12 cellular contexts compared by ENCODE assay signal in genomic region chr1:6998267-6998666, GRCh38.
A peak's percentile ranks its signal among the peaks of the same experiment; 100 is the strongest.
DNase-seq lines count a peak whose midpoint lies in the region; ATAC-seq and TF ChIP-seq lines count a peak whose summit lies in the region.
"Had no signal": no experiment of that assay in that cellular context is flagged by ENCODE, and none has a peak within 500 bp of the region (broad histone marks: within the 10 kb centered on the region; RNA-seq: fewer than 3 reads in every experiment).

No MANE protein-coding gene starts in this region.

- TF ChIP-seq POLR2A in IMR-90 (IDR thresholded peaks at IDR 0.05; ENCODE audit: low read depth, low read length) = no peak

- no peak overlapping the region for H3K9ac ChIP-seq in IMR-90 (ENCODE audit: low read depth, low read length)

- H4K5ac ChIP-seq in IMR-90 (ENCODE audit: low read depth, low read length) = no peak overlapping the region

- no peak overlapping the region for H4K8ac ChIP-seq in IMR-90 (ENCODE audit: low read depth in 2 of 2, low read length in 2 of 2)

- no peak overlapping the region for H2AK9ac ChIP-seq in IMR-90 (replicated peaks; ENCODE audit: low read depth, low read length, poor library complexity)

- no peak overlapping the region for H3K4me3 ChIP-seq in Caco-2 (ENCODE audit: low read depth, low read length)
- no peak overlapping the region for H3K4me3 ChIP-seq in IMR-90 (ENCODE audit: insufficient read depth, low read depth, low read length)
- H3K4me3 ChIP-seq: gastrocnemius medialis had no signal

- 51% methylated on average over 6 of the region's 10 CpGs; no CpG with 5 or more reads in 1 of the 2 experiments for WGBS in IMR-90 (ENCODE audit: extremely low coverage in 2 of 2, insufficient read length in 1 of 2), 2 experiments

- no peaks in the 10 kb centered on the region for H3K4me1 Mint-ChIP-seq in Caco-2 (ENCODE audit: low read depth, unreplicated experiment)

- H4K20me1 ChIP-seq in IMR-90 (ENCODE audit: insufficient read depth, low read length) = no peaks in the 10 kb centered on the region

- no peak overlapping the region for H3K4me2 ChIP-seq in IMR-90 (ENCODE audit: low read depth, low read length)

- no peak overlapping the region for H3K14ac ChIP-seq in IMR-90 (replicated peaks; ENCODE audit: low read depth, low read length)

- H2BK120ac ChIP-seq in IMR-90 (ENCODE audit: low read depth, low read length) = no peak overlapping the region

- ATAC-seq in IMR-90 (ENCODE audit: low read depth) (no peak), HG03521 (IDR thresholded peaks at IDR 0.05; ENCODE audit: unreplicated experiment) (no peak), HG03457 (IDR thresholded peaks at IDR 0.05; ENCODE audit: unreplicated experiment) (no peak)

- no peak overlapping the region for H2AK5ac ChIP-seq in IMR-90 (ENCODE audit: low read depth, low read length)

- H3K56ac ChIP-seq in IMR-90 (ENCODE audit: extremely low read depth, insufficient read depth, low read length) = no peak overlapping the region

- no peak overlapping the region for H2BK15ac ChIP-seq in IMR-90 (ENCODE audit: low read depth, low read length)

- H2BK5ac ChIP-seq in IMR-90 (ENCODE audit: low read depth, low read length, poor library complexity, severe bottlenecking) = no peak overlapping the region

- H3K18ac ChIP-seq in IMR-90 (ENCODE audit: low read depth, low read length) = no peak overlapping the region

- H3K9me1 ChIP-seq in IMR-90 (ENCODE audit: insufficient read depth, low read length) = no peaks in the 10 kb centered on the region

- dilution Hi-C loops in IMR-90 (cut with HindIII; ENCODE audit: low sequenced_read_pairs, unreplicated experiment) = no loop called here

- no peak overlapping the region for H3K4me3 Mint-ChIP-seq in Caco-2 (ENCODE audit: unreplicated experiment)
- H3K4me3 Mint-ChIP-seq: memory B cell had no signal

- BruUV-seq in Caco-2 (replicated peaks; lab: Mats Ljungman, UMichigan) = no TSS peak
- BruUV-seq in IMR-90 (replicated peaks; lab: Mats Ljungman, UMichigan) = no TSS peak

- TF ChIP-seq CTCF in Caco-2 (IDR thresholded peaks at IDR 0.05; ENCODE audit: insufficient read depth in 1 of 2, low read depth in 1 of 2, low read length in 1 of 2, severe bottlenecking in 1 of 2, unreplicated experiment in 1 of 2) (peak in 1 of 2 experiments; percentile 22), IMR-90 (conservative IDR thresholded peaks at IDR 0.05; ENCODE audit: low read depth, low read length) (no peak), VCaP (conservative IDR thresholded peaks at IDR 0.05) (peak; percentile 80)

- H3K23ac ChIP-seq in IMR-90 (ENCODE audit: low read depth, low read length) = no peak overlapping the region

- H3K27me3 ChIP-seq in Caco-2 (replicated peaks; ENCODE audit: control insufficient read depth, insufficient read depth, low read length) (no peaks in the 10 kb centered on the region), IMR-90 (ENCODE audit: control insufficient read depth, insufficient read depth, low read length) (peaks cover 20% of the 10 kb centered on the region)
- H3K27me3 ChIP-seq: gastrocnemius medialis had no signal

- DNase-seq in Caco-2 (peak; percentile 60 to 64), IMR-90 (no peak), left kidney (ENCODE audit: low read depth, low spot score) (peak; percentile 27), HPDE6-E6E7 (ENCODE audit: extremely low spot score) (no peak)
- DNase-seq in activated CD8-positive, alpha-beta memory T cell treated with anti-CD3 and anti-CD28 coated beads, Interleukin-2, amount 50 U/mL, for 48 hours = no peak
- DNase-seq: effector CD8-positive, alpha-beta T cell; gastrocnemius medialis; NCI-H1930 had no signal

- H3K9me3 ChIP-seq in Caco-2 = no peaks in the 10 kb centered on the region
- no peaks in the 10 kb centered on the region for H3K9me3 ChIP-seq in IMR-90 (ENCODE audit: control insufficient read depth, insufficient read depth, low read length)
- H3K9me3 ChIP-seq: gastrocnemius medialis had no signal

- H3K4ac ChIP-seq in IMR-90 (ENCODE audit: low read depth, low read length) = no peak overlapping the region

- in situ Hi-C loops in IMR-90 (cut with MboI; ENCODE audit: low sequenced_read_pairs) = no loop called here

- POLR2A ChIA-PET in Caco-2 (lab: Charles Lee) = no interaction called here
- POLR2A ChIA-PET in IMR-90 (lab: Charles Lee; ENCODE audit: unreplicated experiment) = no interaction called here

- H3K27me3 Mint-ChIP-seq in Caco-2 (ENCODE audit: insufficient read depth, unreplicated experiment) = peaks cover 25% of the 10 kb centered on the region

- no peaks in the 10 kb centered on the region for H3K9me3 Mint-ChIP-seq in Caco-2 (ENCODE audit: unreplicated experiment)

- no peak overlapping the region for H2BK20ac ChIP-seq in IMR-90 (ENCODE audit: low read depth, low read length)

- H2AFZ ChIP-seq in IMR-90 (replicated peaks; ENCODE audit: low read length, poor library complexity) = peak overlapping the region; percentile 43

- H3K36me3 Mint-ChIP-seq in Caco-2 (ENCODE audit: insufficient read depth, unreplicated experiment) = no peaks in the 10 kb centered on the region
- H3K36me3 Mint-ChIP-seq: memory B cell had no signal

- intact Hi-C loops in Caco-2 (cut with micrococcal nuclease; ENCODE audit: unreplicated experiment) (no loop called here), IMR-90 (cut with micrococcal nuclease) (no loop called here)

- CTCF ChIA-PET in Caco-2 (lab: Charles Lee) (interaction anchor here (0.6 to 1.6 kb wide), 2 partner anchors 72 to 114 kb away, joined by 3 to 6 read pairs; no protein-coding TSS in a partner anchor), IMR-90 (lab: Yijun Ruan, JAX) (no interaction called here)

- TF ChIP-seq RAD21 in IMR-90 (IDR thresholded peaks at IDR 0.05; ENCODE audit: low read length) = no peak

- H3K36me3 ChIP-seq in Caco-2 (ENCODE audit: control insufficient read depth, insufficient read depth, low read length) (no peaks in the 10 kb centered on the region), IMR-90 (ENCODE audit: control insufficient read depth, insufficient read depth, low read length) (no peaks in the 10 kb centered on the region)
- H3K36me3 ChIP-seq: gastrocnemius medialis had no signal

- H3K27ac Mint-ChIP-seq in Caco-2 (ENCODE audit: unreplicated experiment) = no peak overlapping the region
- H3K27ac Mint-ChIP-seq: memory B cell had no signal

- no peaks in the 10 kb centered on the region for H3K79me1 ChIP-seq in IMR-90 (ENCODE audit: low read depth in 1 of 2, low read length in 2 of 2)

- H3K4me1 ChIP-seq in Caco-2 (no peaks in the 10 kb centered on the region), IMR-90 (ENCODE audit: control insufficient read depth, insufficient read depth, low read length) (no peaks in the 10 kb centered on the region)

- H4K91ac ChIP-seq in IMR-90 (ENCODE audit: insufficient read depth, low read depth, low read length) = no peak overlapping the region

- H3K27ac ChIP-seq in IMR-90 (ENCODE audit: insufficient read depth, low read length) = no peak overlapping the region
- H3K27ac ChIP-seq in VCaP = peak overlapping the region; percentile 23; the same call in 1 of the 2 replicates
- H3K27ac ChIP-seq: gastrocnemius medialis had no signal

TF ChIP-seq in IMR-90, 13 proteins besides CTCF, POLR2A, EP300 and RAD21:
- TF ChIP-seq FOS (IDR thresholded peaks at IDR 0.05; ENCODE audit: low read depth, low read length) (no peak), SMC3 (IDR thresholded peaks at IDR 0.05; ENCODE audit: low read depth, low read length) (no peak), NFE2L2 (IDR thresholded peaks at IDR 0.05; ENCODE audit: low read depth, low read length) (no peak), CEBPB (IDR thresholded peaks at IDR 0.05; ENCODE audit: low read depth, low read length) (no peak), CHD1 (IDR thresholded peaks at IDR 0.05; ENCODE audit: low read depth, low read length) (no peak), RFX5 (IDR thresholded peaks at IDR 0.05; ENCODE audit: low read depth, low read length) (no peak), MAZ (IDR thresholded peaks at IDR 0.05; ENCODE audit: borderline replicate concordance, low read depth, low read length) (no peak), MAFK (IDR thresholded peaks at IDR 0.05; ENCODE audit: low read depth, low read length) (no peak), USF2 (IDR thresholded peaks at IDR 0.05; ENCODE audit: low read depth, low read length) (no peak), ELK1 (IDR thresholded peaks at IDR 0.05; ENCODE audit: borderline replicate concordance, low read depth, low read length) (no peak), RCOR1 (IDR thresholded peaks at IDR 0.05; ENCODE audit: insufficient replicate concordance, low read length) (no peak), MXI1 (IDR thresholded peaks at IDR 0.05; ENCODE audit: borderline replicate concordance, low read depth, low read length) (no peak), BHLHE40 (IDR thresholded peaks at IDR 0.05; ENCODE audit: low read depth, low read length) (no peak)
TF ChIP-seq in IMR-90: peak in this region for 0.

Comparison
In these comparisons a context has a peak if more than half of its experiments do, and no peak if none do; other contexts are left out.
1. DNase-seq: peak in Caco-2 (2 of 2) and left kidney (single experiment); none in IMR-90 (single experiment), HPDE6-E6E7 (single experiment) and activated CD8-positive, alpha-beta memory T cell treated with anti-CD3 and anti-CD28 coated beads, Interleukin-2, amount 50 U/mL, for 48 hours (single experiment).